In the genomic region with DNA sequence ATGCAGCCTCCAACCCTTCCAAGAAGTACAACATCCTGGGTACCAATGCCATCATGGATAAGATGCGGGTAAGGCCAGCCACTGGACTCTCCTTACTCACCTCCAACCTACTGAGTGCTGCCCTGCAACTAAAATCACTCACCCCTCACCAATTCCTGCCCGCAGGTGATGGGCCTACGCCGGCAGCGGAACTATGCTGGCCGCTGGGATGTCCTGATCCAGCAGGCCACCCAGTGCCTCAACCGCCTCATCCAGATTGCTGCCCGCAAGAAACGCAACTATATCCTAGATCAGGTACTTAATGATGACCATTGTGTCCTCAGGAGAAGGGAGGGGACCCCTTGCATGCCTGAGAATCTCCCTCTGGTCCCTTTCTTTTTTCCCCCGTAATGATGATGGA, we compare ENCODE assay signal across 31 cellular contexts. TPM values are rescaled to one million over a fixed set of nuclear protein-coding genes. Genes with fewer than 3 reads are reported as not detected.
DNase-seq lines count a peak whose midpoint lies in the region; ATAC-seq and TF ChIP-seq lines count a peak whose summit lies in the region.
"Had no signal": no experiment of that assay in that cellular context is flagged by ENCODE, and none has a peak within 500 bp of the region (broad histone marks: within the 10 kb centered on the region; RNA-seq: fewer than 3 reads in every experiment).

No MANE protein-coding gene starts in this region.

- no peaks in the 10 kb centered on the region; the same call in 1 of the 2 replicates for H3K27me3 ChIP-seq in KMS-11 (ENCODE audit: insufficient read depth, low read depth)
- H3K27me3 ChIP-seq in stomach = no peaks in the 10 kb centered on the region
- H3K27me3 ChIP-seq: brain microvascular endothelial cell, dorsolateral prefrontal cortex, gastrocnemius medialis, hepatocyte, neutrophil had no signal

- H2AFZ ChIP-seq in KMS-11 (ENCODE audit: low read depth) = no peak overlapping the region
- H2AFZ ChIP-seq: hepatocyte had no signal

- H3K4me1 ChIP-seq in KMS-11 (ENCODE audit: low read depth, poor library complexity, severe bottlenecking) (peaks cover 68% of the 10 kb centered on the region), stomach (peaks cover 47 to 65% (median 50%) of the 10 kb centered on the region in 4 donors)

- TF ChIP-seq POLR2A in stomach (IDR thresholded peaks at IDR 0.05) = no peak

- WGBS in stomach, 5 donors = 88 to 96% (median 95%) methylated on average over 9 to 10 of the region's 10 CpGs

- H3K27me3 Mint-ChIP-seq in activated T-cell treated with anti-CD3 and anti-CD28 coated beads, Interleukin-2, amount 50 U/mL, for 24 hours = no peaks in the 10 kb centered on the region
- H3K27me3 Mint-ChIP-seq in memory B cell = no peaks in the 10 kb centered on the region
- H3K27me3 Mint-ChIP-seq in activated CD8-positive, alpha-beta memory T cell treated with anti-CD3 and anti-CD28 coated beads, Interleukin-2, amount 10 ng/mL, durations not matched to agents 7 days and 5 days = no peaks in the 10 kb centered on the region

- peaks cover 16% of the 10 kb centered on the region for H3K79me2 ChIP-seq in KMS-11 (ENCODE audit: insufficient read depth, low read depth)

- CTCF ChIA-PET in activated CD8-positive, alpha-beta memory T cell treated with anti-CD3 and anti-CD28 coated beads, Interleukin-2, amount 10 ng/mL, durations not matched to agents 7 days and 5 days (lab: Charles Lee) = interaction anchor here (3.0 kb wide), 1 partner anchor 14 kb away, joined by 14 read pairs; no protein-coding TSS in a partner anchor

- no peak for DNase-seq in activated T-cell treated with anti-CD3 and anti-CD28 coated beads, Interleukin-2, amount 50 U/mL, for 24 hours
- DNase-seq in activated T-cell treated with anti-CD3 and anti-CD28 coated beads, Interleukin-2, amount 50 U/mL, for 1 hour = no peak
- no peak for DNase-seq in memory B cell (ENCODE audit: low spot score in 2 of 2)
- DNase-seq in stomach = no peak
- no peak for DNase-seq in activated CD8-positive, alpha-beta memory T cell treated with anti-CD3 and anti-CD28 coated beads, Interleukin-2, amount 10 ng/mL, durations not matched to agents 7 days and 5 days
- DNase-seq in posterior cingulate gyrus = no peak
- DNase-seq: activated CD8-positive, alpha-beta memory T cell treated with anti-CD3 and anti-CD28 coated beads, Interleukin-2, amount 50 U/mL, for 4 hours; activated effector memory CD4-positive, alpha-beta T cell treated with Interleukin-2 at 50 U/mL for 16 hours; amygdala; brain microvascular endothelial cell; DMS153; dorsolateral prefrontal cortex; gastrocnemius medialis; H7; Karpas-422; left cardiac atrium; mesenchymal stem cell; NCI-H1417; NCI-H2081; NCI-H524 treated with DMSO at 0.1 percent for 48 hours; NK-92 treated with Interleukin-12 subunit alpha and Interleukin-12 subunit beta, amount 100 ng/mL, for 24 hours; stimulated activated CD4-positive, alpha-beta T cell treated with anti-CD3 and anti-CD28 coated beads, Interleukin-4, amount 100 ng/mL, for 1 hour; T-helper 2 cell had no signal

- H3K9ac ChIP-seq in KMS-11 = no peak overlapping the region

- H3K36me3 Mint-ChIP-seq in activated T-cell treated with anti-CD3 and anti-CD28 coated beads, Interleukin-2, amount 50 U/mL, for 24 hours (ENCODE audit: low read depth) = peaks cover 99% of the 10 kb centered on the region
- H3K36me3 Mint-ChIP-seq in memory B cell = peaks cover 32% of the 10 kb centered on the region
- H3K36me3 Mint-ChIP-seq in activated CD8-positive, alpha-beta memory T cell treated with anti-CD3 and anti-CD28 coated beads, Interleukin-2, amount 10 ng/mL, durations not matched to agents 7 days and 5 days = peaks cover 78% of the 10 kb centered on the region

- H3K27ac ChIP-seq in KMS-11 = no peak overlapping the region; the same call in 1 of the 2 replicates
- peak overlapping the region in 3 of 5 donors; percentile 83 to 98 (median 85) for H3K27ac ChIP-seq in stomach
- H3K27ac ChIP-seq: brain microvascular endothelial cell, dorsolateral prefrontal cortex, gastrocnemius medialis, neutrophil, prostate gland, SK-N-MC had no signal

- peaks cover 51% of the 10 kb centered on the region for H3K4me1 Mint-ChIP-seq in activated T-cell treated with anti-CD3 and anti-CD28 coated beads, Interleukin-2, amount 50 U/mL, for 24 hours (ENCODE audit: low read depth)
- peaks cover 19% of the 10 kb centered on the region for H3K4me1 Mint-ChIP-seq in memory B cell
- peaks cover 58% of the 10 kb centered on the region for H3K4me1 Mint-ChIP-seq in activated CD8-positive, alpha-beta memory T cell treated with anti-CD3 and anti-CD28 coated beads, Interleukin-2, amount 10 ng/mL, durations not matched to agents 7 days and 5 days

- peaks cover 6% of the 10 kb centered on the region for H4K20me1 ChIP-seq in KMS-11 (ENCODE audit: insufficient read depth)

- peak overlapping the region; percentile 72; the same call in 1 of the 2 replicates for H3K4me2 ChIP-seq in KMS-11
- H3K4me2 ChIP-seq: hepatocyte had no signal

- TF ChIP-seq CTCF in KMS-11 (conservative IDR thresholded peaks at IDR 0.05; ENCODE audit: low read depth, low read length) (no peak), stomach (IDR thresholded peaks at IDR 0.05) (no peak)

- intact Hi-C loops in stomach (cut with DNase I; ENCODE audit: low total_unique reads) (no loop called here), posterior cingulate gyrus (cut with DNase I) (no loop called here)

- no peak overlapping the region for H3K4me3 Mint-ChIP-seq in activated T-cell treated with anti-CD3 and anti-CD28 coated beads, Interleukin-2, amount 50 U/mL, for 24 hours
- no peak overlapping the region for H3K4me3 Mint-ChIP-seq in memory B cell
- no peak overlapping the region for H3K4me3 Mint-ChIP-seq in activated CD8-positive, alpha-beta memory T cell treated with anti-CD3 and anti-CD28 coated beads, Interleukin-2, amount 10 ng/mL, durations not matched to agents 7 days and 5 days

- no peak overlapping the region for H3K4me3 ChIP-seq in KMS-11 (IDR thresholded peaks at IDR 0.05; ENCODE audit: insufficient read depth, low read depth, low read length)
- no peak overlapping the region for H3K4me3 ChIP-seq in stomach
- H3K4me3 ChIP-seq: dorsolateral prefrontal cortex, gastrocnemius medialis, hepatocyte, prostate gland, SK-N-MC had no signal

- no peaks in the 10 kb centered on the region for H3K9me3 Mint-ChIP-seq in activated T-cell treated with anti-CD3 and anti-CD28 coated beads, Interleukin-2, amount 50 U/mL, for 24 hours
- H3K9me3 Mint-ChIP-seq in memory B cell = no peaks in the 10 kb centered on the region
- H3K9me3 Mint-ChIP-seq in activated CD8-positive, alpha-beta memory T cell treated with anti-CD3 and anti-CD28 coated beads, Interleukin-2, amount 10 ng/mL, durations not matched to agents 7 days and 5 days (ENCODE audit: low read depth) = no peaks in the 10 kb centered on the region
- H3K9me3 Mint-ChIP-seq: activated naive CD4-positive, alpha-beta T cell treated with anti-CD3 and anti-CD28 coated beads, Interleukin-2, amount 50 U/mL, for 72 hours had no signal

- H3K36me3 ChIP-seq in KMS-11 (ENCODE audit: insufficient read depth) (peaks cover 27% of the 10 kb centered on the region; the same call in 1 of the 2 replicates), stomach (peaks cover 65 to 99% (median 92%) of the 10 kb centered on the region in 4 donors)

- TF ChIP-seq EP300 in stomach (IDR thresholded peaks at IDR 0.05) = no peak

- peak overlapping the region; percentile 15 for H3K27ac Mint-ChIP-seq in activated T-cell treated with anti-CD3 and anti-CD28 coated beads, Interleukin-2, amount 50 U/mL, for 24 hours
- peak overlapping the region; percentile 84 for H3K27ac Mint-ChIP-seq in memory B cell
- H3K27ac Mint-ChIP-seq in activated CD8-positive, alpha-beta memory T cell treated with anti-CD3 and anti-CD28 coated beads, Interleukin-2, amount 10 ng/mL, durations not matched to agents 7 days and 5 days = no peak overlapping the region

- no peak for ATAC-seq in memory B cell (ENCODE audit: low read depth)
- no peak for ATAC-seq in GM18511 (IDR thresholded peaks at IDR 0.05; ENCODE audit: unreplicated experiment)
- ATAC-seq in activated CD8-positive, alpha-beta memory T cell treated with anti-CD3 and anti-CD28 coated beads, Interleukin-2, amount 10 ng/mL, durations not matched to agents 7 days and 5 days = no peak
- ATAC-seq: activated naive CD4-positive, alpha-beta T cell treated with anti-CD3 and anti-CD28 coated beads, Interleukin-2, amount 50 U/mL, for 72 hours; gastrocnemius medialis; left cardiac atrium; sciatic nerve had no signal

- H3K9me3 ChIP-seq in stomach = no peaks in the 10 kb centered on the region
- H3K9me3 ChIP-seq: gastrocnemius medialis, neutrophil, prostate gland had no signal

RNA-seq across cellular contexts. Expression of gene CCDC97, which starts 15.6 kb away (rescaled TPM):
- total RNA-seq in stomach = 10 to 100 TPM in 3 of 5 donors, 1 to 10 TPM in 2; 2.2 to 62.6 (median 19.7) TPM
- 10 to 100 TPM in 2 of 3 donors, 1 to 10 TPM in 1; 9.8 to 13.7 (median 13.0) TPM for polyA plus RNA-seq in stomach
- total RNA-seq in activated CD8-positive, alpha-beta memory T cell treated with anti-CD3 and anti-CD28 coated beads, Interleukin-2, amount 10 ng/mL, durations not matched to agents 7 days and 5 days = 10 to 100 TPM; 42.9 to 43.5 TPM

RNA-seq across cellular contexts. Expression of gene HNRNPUL1, which starts 30.2 kb away (rescaled TPM):
- 100 to 1,000 TPM in 3 of 5 donors, 10 to 100 TPM in 2; 47.8 to 319 (median 104) TPM for total RNA-seq in stomach
- 10 to 100 TPM; 64.2 to 89.0 (median 84.0) TPM for polyA plus RNA-seq in stomach
- 100 to 1,000 TPM; 342 to 348 TPM for total RNA-seq in activated CD8-positive, alpha-beta memory T cell treated with anti-CD3 and anti-CD28 coated beads, Interleukin-2, amount 10 ng/mL, durations not matched to agents 7 days and 5 days

RNA-seq across cellular contexts. Expression of gene TGFB1, which starts 59.3 kb away (rescaled TPM):
- total RNA-seq in stomach = 10 to 100 TPM in 3 of 5 donors, 1 to 10 TPM in 2; 1.3 to 54.3 (median 13.6) TPM
- polyA plus RNA-seq in stomach = 10 to 100 TPM; 10.2 to 15.6 (median 15.4) TPM
- 100 to 1,000 TPM; 171 to 179 TPM for total RNA-seq in activated CD8-positive, alpha-beta memory T cell treated with anti-CD3 and anti-CD28 coated beads, Interleukin-2, amount 10 ng/mL, durations not matched to agents 7 days and 5 days
